Comparison of ENCODE assay signal across 7 cellular contexts in the genomic region with DNA sequence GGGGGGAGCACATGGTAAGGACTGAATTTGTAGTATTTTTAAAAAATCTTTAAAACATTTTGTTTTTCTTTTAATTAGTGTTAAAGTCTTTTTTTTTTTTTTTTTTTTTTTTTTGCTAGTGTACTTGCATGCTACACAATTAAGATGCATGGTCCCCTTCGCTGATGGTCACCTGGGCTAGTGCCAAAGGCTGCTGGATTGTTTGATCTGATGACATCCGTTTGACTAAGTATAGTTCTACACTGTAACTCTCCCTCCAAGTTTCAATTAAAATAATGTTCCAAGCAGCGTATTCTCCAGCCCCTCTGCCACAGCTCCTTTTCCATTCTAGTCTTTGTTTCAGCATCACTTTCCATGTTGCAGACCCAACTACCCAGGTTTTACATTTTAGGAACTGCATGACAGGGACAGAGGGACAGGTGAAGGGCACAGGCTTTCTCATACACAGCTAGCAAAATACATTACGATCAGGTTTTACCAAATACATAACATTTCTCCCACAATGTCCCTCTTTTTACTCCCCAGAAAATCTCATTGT. TPM values are rescaled to one million over a fixed set of nuclear protein-coding genes. Genes with fewer than 3 reads are reported as not detected.
DNase-seq lines count a peak whose midpoint lies in the region; ATAC-seq and TF ChIP-seq lines count a peak whose summit lies in the region.

No MANE protein-coding gene starts in this region.

- H3K9me3 ChIP-seq in ovary = no peaks in the 10 kb centered on the region

- no peak for ATAC-seq in GM21360 (IDR thresholded peaks at IDR 0.05; ENCODE audit: unreplicated experiment)
- ATAC-seq in sciatic nerve = no peak
- ATAC-seq in GM19035 (IDR thresholded peaks at IDR 0.05; ENCODE audit: unreplicated experiment) = no peak

- 11 to 18% (median 12%) methylated on average over 4 of the region's 4 CpGs for WGBS in ovary, 3 donors

- H3K4me3 ChIP-seq in GM08714 (ENCODE audit: low read length) (peak overlapping the region; percentile 47; the same call in 1 of the 2 replicates), epithelial cell of proximal tubule (ENCODE audit: low read depth, low read length) (peak overlapping the region; percentile 79), ovary (peak overlapping the region; percentile 85)

- intact Hi-C loops in ovary (cut with DNase I) (no loop called here), sciatic nerve (cut with DNase I) (no loop called here)

- H3K27me3 ChIP-seq in ovary = no peaks in the 10 kb centered on the region

- H3K4me1 ChIP-seq in ovary (ENCODE audit: insufficient read depth) = no peaks in the 10 kb centered on the region

- no peak for TF ChIP-seq POLR2A in ovary (IDR thresholded peaks at IDR 0.05)

- no peak overlapping the region for H3K27ac ChIP-seq in ovary

- TF ChIP-seq CTCF in epithelial cell of proximal tubule (conservative IDR thresholded peaks at IDR 0.05; ENCODE audit: low read depth, low read length) (no peak), ovary (IDR thresholded peaks at IDR 0.05) (no peak)

- TF ChIP-seq EP300 in ovary (IDR thresholded peaks at IDR 0.05) = no peak

- DNase-seq in NCI-H69 (lab: John Stamatoyannopoulos, UW) = peak; percentile 60
- DNase-seq in epithelial cell of proximal tubule (ENCODE audit: low read depth) = no peak
- peak in 2 of 5 donors; percentile 19 to 33 for DNase-seq in ovary
- no peak for DNase-seq in sciatic nerve (ENCODE audit: low spot score)

- no peaks in the 10 kb centered on the region for H3K36me3 ChIP-seq in ovary

RNA-seq across cellular contexts. Expression of a gene that starts 0.9 kb away (rescaled TPM):
- 6.9 and 9.8 TPM in 2 replicates for total RNA-seq in epithelial cell of proximal tubule
- 1 to 10 TPM; 7.1 to 10.0 (median 7.9) TPM for total RNA-seq in ovary
- polyA plus RNA-seq in ovary = 10 to 100 TPM in 1 of 2 donors, 1 to 10 TPM in 1; 5.0 to 10.7 TPM
- total RNA-seq in sciatic nerve = 6.5 TPM
